10 cellular contexts compared by ENCODE assay signal in genomic region chr10:30114871-30115270, GRCh38. TPM values are rescaled to one million over a fixed set of nuclear protein-coding genes. Genes with fewer than 3 reads are reported as not detected.
A peak's percentile ranks its signal among the peaks of the same experiment; 100 is the strongest.
DNase-seq lines count a peak whose midpoint lies in the region; ATAC-seq and TF ChIP-seq lines count a peak whose summit lies in the region.
"Had no signal": no experiment of that assay in that cellular context is flagged by ENCODE, and none has a peak within 500 bp of the region (broad histone marks: within the 10 kb centered on the region; RNA-seq: fewer than 3 reads in every experiment).

No MANE protein-coding gene starts in this region.

- peaks cover 34% of the 10 kb centered on the region for H3K4me1 ChIP-seq in cardiac muscle cell (ENCODE audit: low read depth)
- H3K4me1 ChIP-seq in muscle layer of colon (ENCODE audit: insufficient read depth, low read length), result peaks cover 31% of the 10 kb centered on the region
- H3K4me1 ChIP-seq in foreskin keratinocyte, result no peaks in the 10 kb centered on the region
- H3K4me1 ChIP-seq: body of pancreas had no signal

- peak overlapping the region; percentile 31 for H3K4me3 ChIP-seq in cardiac muscle cell
- H3K4me3 ChIP-seq in epithelial cell of esophagus (ENCODE audit: low read length), result no peak overlapping the region
- peak overlapping the region; percentile 36 to 43 for H3K4me3 ChIP-seq in muscle layer of colon (ENCODE audit: low read depth in 1 of 2, low read length in 2 of 2)
- H3K4me3 ChIP-seq: body of pancreas, gastrocnemius medialis had no signal

- intact Hi-C loops in cardiac septum (cut with DNase I), result no loop called here

- H3K9ac ChIP-seq in muscle layer of colon (ENCODE audit: low read length), result peak overlapping the region; percentile 40

- ATAC-seq in foreskin keratinocyte (no peak), HG02763 (IDR thresholded peaks at IDR 0.05; ENCODE audit: unreplicated experiment) (no peak)
- ATAC-seq: body of pancreas, gastrocnemius medialis had no signal

- H3K27ac ChIP-seq in cardiac muscle cell (peak overlapping the region; percentile 90), muscle layer of colon (ENCODE audit: low read depth, low read length) (peak overlapping the region; percentile 75), foreskin keratinocyte (no peak overlapping the region)
- H3K27ac ChIP-seq: body of pancreas, gastrocnemius medialis had no signal

- DNase-seq in cardiac muscle cell (ENCODE audit: low read depth in 1 of 2, low spot score in 1 of 2), result peak; percentile 56 to 61
- no peak for DNase-seq in cardiac septum (ENCODE audit: low spot score)
- peak; percentile 14 for DNase-seq in epithelial cell of esophagus (ENCODE audit: low read depth)
- DNase-seq in pons (ENCODE audit: low spot score), result no peak
- DNase-seq in foreskin keratinocyte, result no peak
- DNase-seq in NK-92 (lab: John Stamatoyannopoulos, UW; ENCODE audit: unreplicated experiment), result no peak
- DNase-seq: gastrocnemius medialis had no signal

- TF ChIP-seq CTCF in cardiac muscle cell (IDR thresholded peaks at IDR 0.05; ENCODE audit: low read depth, low read length), result no peak
- TF ChIP-seq CTCF in epithelial cell of esophagus (IDR thresholded peaks at IDR 0.05; ENCODE audit: insufficient read depth, low read depth, low read length, missing control alignments), result no peak
- no peak for TF ChIP-seq CTCF in foreskin keratinocyte (conservative IDR thresholded peaks at IDR 0.05)

- H3K36me3 ChIP-seq in cardiac muscle cell (no peaks in the 10 kb centered on the region), muscle layer of colon (ENCODE audit: insufficient read depth, low read length) (no peaks in the 10 kb centered on the region)
- H3K36me3 ChIP-seq: gastrocnemius medialis had no signal

- no peaks in the 10 kb centered on the region for H3K27me3 ChIP-seq in cardiac muscle cell
- no peaks in the 10 kb centered on the region for H3K27me3 ChIP-seq in muscle layer of colon (ENCODE audit: control insufficient read depth in 1 of 2, insufficient read depth in 2 of 2, low read length in 2 of 2)
- H3K27me3 ChIP-seq in foreskin keratinocyte, result peaks cover 8% of the 10 kb centered on the region
- H3K27me3 ChIP-seq: body of pancreas, gastrocnemius medialis had no signal

- H3K9me3 ChIP-seq in cardiac muscle cell (ENCODE audit: low read depth), result no peaks in the 10 kb centered on the region
- no peaks in the 10 kb centered on the region for H3K9me3 ChIP-seq in muscle layer of colon (ENCODE audit: low read length)
- H3K9me3 ChIP-seq: body of pancreas, gastrocnemius medialis had no signal

RNA-seq across cellular contexts. Expression of gene JCAD, which starts 55.5 kb away (rescaled TPM):
- 36.7 and 44.3 TPM in 2 replicates for total RNA-seq in cardiac muscle cell
- 17.2 and 23.3 TPM in 2 replicates for polyA plus RNA-seq in cardiac muscle cell
- total RNA-seq in cardiac septum, result 19.3 TPM
- total RNA-seq in foreskin keratinocyte, result under 0.01 and 0.03 TPM in 2 replicates
- 0.01 TPM in 1 of 2 replicates, not detected in the other for polyA plus RNA-seq in foreskin keratinocyte

Comparison
In these comparisons a context has a peak if more than half of its experiments do, and no peak if none do; other contexts are left out.
1. DNase-seq: peak in cardiac muscle cell (2 of 2) and epithelial cell of esophagus (single experiment); none in cardiac septum (single experiment), pons (single experiment), foreskin keratinocyte (0 of 2) and NK-92 (single experiment).
2. RNA of gene JCAD, which starts 55.5 kb away (total RNA-seq): 36.7 to 44.3 TPM in cardiac muscle cell and 19.3 TPM in cardiac septum (single experiment); under 0.01 to 0.03 TPM in foreskin keratinocyte; every median in the first group is over 10 times any median in the second.